14 cellular contexts compared by ENCODE assay signal in the genomic region with DNA sequence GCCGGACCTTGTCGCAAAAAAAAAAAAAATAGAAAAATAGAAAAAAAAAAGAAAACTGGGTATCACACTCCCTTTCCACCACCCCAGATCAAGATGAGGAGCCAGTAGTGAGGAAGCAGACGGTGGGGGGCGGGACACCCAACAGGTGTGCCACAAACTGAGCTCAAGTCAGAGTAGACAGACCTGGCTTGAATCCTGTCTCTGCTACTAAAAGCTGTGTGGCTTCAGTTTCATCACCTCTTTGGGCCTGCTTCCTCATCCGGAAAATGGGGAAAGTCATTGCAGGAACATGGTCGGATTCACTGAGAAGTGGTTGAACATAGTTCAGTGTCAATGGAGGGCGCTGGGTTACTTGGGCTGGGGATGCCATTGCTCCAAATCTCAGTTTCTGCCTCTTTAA. TPM values are rescaled to one million over a fixed set of nuclear protein-coding genes. Genes with fewer than 3 reads are reported as not detected.
DNase-seq lines count a peak whose midpoint lies in the region; ATAC-seq, FAIRE-seq and TF ChIP-seq lines count a peak whose summit lies in the region.
"Had no signal": no experiment of that assay in that cellular context is flagged by ENCODE, and none has a peak within 500 bp of the region (broad histone marks: within the 10 kb centered on the region; RNA-seq: fewer than 3 reads in every experiment).

No MANE protein-coding gene starts in this region.

- no peaks in the 10 kb centered on the region for H3K36me3 ChIP-seq in A673 (ENCODE audit: insufficient read depth, low read length, poor library complexity, severe bottlenecking)
- H3K36me3 ChIP-seq in astrocyte (ENCODE audit: insufficient read depth, low read length) = no peaks in the 10 kb centered on the region
- no peaks in the 10 kb centered on the region for H3K36me3 ChIP-seq in hepatocyte (replicated peaks; ENCODE audit: insufficient read depth, low read depth)
- H3K36me3 ChIP-seq: brain microvascular endothelial cell had no signal

- H3K9me3 ChIP-seq in A673 (ENCODE audit: low read depth, low read length, poor library complexity, severe bottlenecking) = no peaks in the 10 kb centered on the region
- no peaks in the 10 kb centered on the region for H3K9me3 ChIP-seq in astrocyte (ENCODE audit: insufficient read depth, low read depth, low read length)
- H3K9me3 ChIP-seq in hepatocyte (ENCODE audit: low read depth) = no peaks in the 10 kb centered on the region

- H3K4me3 Mint-ChIP-seq in astrocyte (ENCODE audit: unreplicated experiment) = peak overlapping the region; percentile 45

- H3K4me2 ChIP-seq in astrocyte (ENCODE audit: low read length) (no peak overlapping the region), hepatocyte (peak overlapping the region; percentile 72)

- no TSS peak for BruUV-seq in A673 (replicated peaks; lab: Mats Ljungman, UMichigan)

- H3K4me1 ChIP-seq in A673 (ENCODE audit: insufficient read depth, low read length, poor library complexity, severe bottlenecking) (peaks cover 51% of the 10 kb centered on the region), astrocyte (ENCODE audit: insufficient read depth, low read length) (peaks cover 17% of the 10 kb centered on the region), hepatocyte (ENCODE audit: insufficient read depth) (peaks cover 66% of the 10 kb centered on the region)

- H3K27ac ChIP-seq in A673 (ENCODE audit: low read depth, low read length, poor library complexity, severe bottlenecking) = peak overlapping the region; percentile 65
- no peak overlapping the region for H3K27ac ChIP-seq in astrocyte (ENCODE audit: low read depth, low read length)
- peak overlapping the region; percentile 99 for H3K27ac ChIP-seq in hepatocyte
- H3K27ac ChIP-seq: brain microvascular endothelial cell had no signal

- no peak for FAIRE-seq in astrocyte (lab: Jason Lieb, UNC)

- intact Hi-C loops in A673 (cut with micrococcal nuclease; ENCODE audit: unreplicated experiment) = no loop called here

- peaks cover 6% of the 10 kb centered on the region for H3K36me3 Mint-ChIP-seq in astrocyte (ENCODE audit: low read depth, unreplicated experiment)
- H3K36me3 Mint-ChIP-seq in activated naive CD4-positive, alpha-beta T cell treated with anti-CD3 and anti-CD28 coated beads, Interleukin-2, amount 50 U/mL, for 72 hours = no peaks in the 10 kb centered on the region

- H3K4me3 ChIP-seq in A673 (ENCODE audit: low read depth, low read length, poor library complexity, severe bottlenecking) = no peak overlapping the region
- H3K4me3 ChIP-seq in astrocyte (ENCODE audit: insufficient read depth, low read depth, low read length) = no peak overlapping the region
- H3K4me3 ChIP-seq in hepatocyte = no peak overlapping the region

- DNase-seq in A673 (ENCODE audit: low spot score) (no peak), astrocyte (ENCODE audit: low read depth) (no peak), hepatocyte (ENCODE audit: low spot score) (no peak), renal cortical epithelial cell (ENCODE audit: low read depth) (peak; percentile 45), CD1c-positive myeloid dendritic cell (ENCODE audit: extremely low spot score) (no peak)
- no peak for DNase-seq in activated CD8-positive, alpha-beta memory T cell treated with anti-CD3 and anti-CD28 coated beads for 24 hours
- no peak for DNase-seq in activated naive CD4-positive, alpha-beta T cell treated with anti-CD3 and anti-CD28 coated beads, Interleukin-2, amount 50 U/mL, for 72 hours (ENCODE audit: low spot score in 2 of 2)
- no peak for DNase-seq in activated effector memory CD4-positive, alpha-beta T cell treated with anti-CD3 and anti-CD28 coated beads, Interleukin-2, amount 50 U/mL, for 16 hours
- DNase-seq: GF-D8, mesendoderm, T-helper 9 cell had no signal

- H3K79me2 ChIP-seq in astrocyte (ENCODE audit: insufficient read depth, low read length) = no peaks in the 10 kb centered on the region
- H3K79me2 ChIP-seq in hepatocyte = peaks cover 41% of the 10 kb centered on the region

- POLR2A ChIA-PET in A673 (lab: Charles Lee; ENCODE audit: low non-redundant PET) = no interaction called here

- no peak for TF ChIP-seq CTCF in A673 (conservative IDR thresholded peaks at IDR 0.05; ENCODE audit: low read depth, low read length)
- TF ChIP-seq CTCF in astrocyte (IDR thresholded peaks at IDR 0.05; ENCODE audit: insufficient read depth, low read depth, low read length) = no peak
- no peak for TF ChIP-seq CTCF in hepatocyte (IDR thresholded peaks at IDR 0.05; ENCODE audit: poor library complexity)

- H4K20me1 ChIP-seq in astrocyte (ENCODE audit: insufficient read depth, low read length) = no peaks in the 10 kb centered on the region
- H4K20me1 ChIP-seq in hepatocyte (ENCODE audit: insufficient read depth, poor library complexity, severe bottlenecking) = no peaks in the 10 kb centered on the region

- H3K4me1 Mint-ChIP-seq in astrocyte (ENCODE audit: low read depth, unreplicated experiment) = peaks cover 18% of the 10 kb centered on the region

- H3K27me3 ChIP-seq in A673 (replicated peaks; ENCODE audit: insufficient read depth, low read depth, low read length, poor library complexity) (no peaks in the 10 kb centered on the region), astrocyte (ENCODE audit: insufficient read depth, low read length) (peaks cover 19% of the 10 kb centered on the region), hepatocyte (no peaks in the 10 kb centered on the region)
- H3K27me3 ChIP-seq: brain microvascular endothelial cell had no signal

- H3K9me2 ChIP-seq in hepatocyte (replicated peaks; ENCODE audit: insufficient read depth) = no peaks in the 10 kb centered on the region

- CTCF ChIA-PET in A673 (lab: Charles Lee) = interaction anchor here (0.6 kb wide), 1 partner anchor 16 kb away, joined by 4 read pairs; no protein-coding TSS in a partner anchor

- no peak for ATAC-seq in activated naive CD4-positive, alpha-beta T cell treated with anti-CD3 and anti-CD28 coated beads, Interleukin-2, amount 50 U/mL, for 72 hours

- WGBS in hepatocyte (ENCODE audit: low lambda C conversion rate, missing lambda C conversion rate) = 84% methylated on average over 7 of the region's 7 CpGs

- peaks cover 6% of the 10 kb centered on the region for H3K9me3 Mint-ChIP-seq in astrocyte (ENCODE audit: unreplicated experiment)
- no peaks in the 10 kb centered on the region for H3K9me3 Mint-ChIP-seq in activated naive CD4-positive, alpha-beta T cell treated with anti-CD3 and anti-CD28 coated beads, Interleukin-2, amount 50 U/mL, for 72 hours

- H3K27me3 Mint-ChIP-seq in astrocyte (ENCODE audit: low read depth, unreplicated experiment) = peaks cover 7% of the 10 kb centered on the region

- no peak overlapping the region for H3K27ac Mint-ChIP-seq in astrocyte (ENCODE audit: unreplicated experiment)
- H3K27ac Mint-ChIP-seq in activated naive CD4-positive, alpha-beta T cell treated with anti-CD3 and anti-CD28 coated beads, Interleukin-2, amount 50 U/mL, for 72 hours = no peak overlapping the region

- no peak overlapping the region for H3K9ac ChIP-seq in astrocyte (ENCODE audit: low read length)

- no peak overlapping the region for H2AFZ ChIP-seq in astrocyte (ENCODE audit: low read depth, low read length)
- H2AFZ ChIP-seq in hepatocyte = no peak overlapping the region

RNA-seq across cellular contexts. Expression of gene HIF3A, which starts 2.9 kb away (rescaled TPM):
- total RNA-seq in A673 (2021) (3.0 and 7.4 TPM in 2 replicates), astrocyte (12.6 and 15.6 TPM in 2 replicates), hepatocyte (54.6 and 56.8 TPM in 2 replicates), renal cortical epithelial cell (1.1 TPM in 1 of 2 replicates, not detected in the other)
- polyA plus RNA-seq in hepatocyte = 145 and 149 TPM in 2 replicates
- not detected for total RNA-seq in activated naive CD4-positive, alpha-beta T cell treated with anti-CD3 and anti-CD28 coated beads, Interleukin-2, amount 50 U/mL, for 72 hours
- total RNA-seq: PC-3 had no signal
- polyA plus RNA-seq: BJ had no signal

RNA-seq across cellular contexts. Expression of gene PPP5C, which starts 47.2 kb away (rescaled TPM):
- total RNA-seq in A673 (2021) = 157 and 164 TPM in 2 replicates
- 68.8 and 70.9 TPM in 2 replicates for total RNA-seq in astrocyte
- 48.6 and 51.2 TPM in 2 replicates for total RNA-seq in hepatocyte
- polyA plus RNA-seq in hepatocyte = 67.6 and 68.8 TPM in 2 replicates
- 36.6 and 64.9 TPM in 2 replicates for total RNA-seq in renal cortical epithelial cell
- 100 to 1,000 TPM in 1 of 2 donors, 10 to 100 TPM in 1; 73.6 to 118 TPM for total RNA-seq in activated naive CD4-positive, alpha-beta T cell treated with anti-CD3 and anti-CD28 coated beads, Interleukin-2, amount 50 U/mL, for 72 hours
